Comparison of ENCODE assay signal across 1 cellular context in the genomic region with DNA sequence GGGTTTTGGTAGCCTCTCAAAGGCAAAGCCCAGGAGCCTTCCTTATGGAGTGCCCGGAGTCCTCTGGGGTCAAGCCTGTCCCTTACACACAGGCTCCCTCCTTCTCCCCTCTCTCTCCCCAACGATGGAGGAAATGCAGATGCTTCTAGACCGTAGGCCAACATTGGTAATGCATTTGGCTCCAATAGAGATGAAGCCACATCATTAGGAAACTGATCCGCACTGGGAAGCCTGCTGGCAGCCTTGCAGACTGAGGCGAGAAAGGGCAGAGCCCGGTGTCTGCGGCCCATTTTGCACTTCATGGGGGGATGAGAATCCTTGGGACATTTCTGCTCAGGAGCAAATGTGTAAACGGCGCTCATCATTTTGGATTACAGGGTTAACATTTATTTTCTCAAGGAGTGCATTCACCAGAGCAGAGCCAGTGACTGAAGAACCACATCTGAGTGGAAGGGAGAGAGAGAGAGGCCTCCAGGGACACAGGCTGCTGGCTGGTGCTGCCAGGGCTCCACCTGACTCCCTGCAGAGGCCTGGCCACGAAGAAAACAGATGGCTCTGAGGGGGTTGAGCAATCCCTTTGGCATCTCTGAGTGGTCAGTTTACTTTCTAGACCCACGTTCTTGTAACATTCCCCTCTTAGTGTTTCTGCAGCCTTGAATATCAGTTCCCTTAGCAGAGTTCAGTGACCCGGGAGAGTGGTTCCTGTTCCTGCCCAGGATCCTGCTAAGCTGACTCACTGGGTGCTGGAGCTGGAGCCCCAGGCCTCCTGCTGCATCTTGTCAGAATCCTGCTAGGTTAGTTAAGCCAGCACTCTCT.
A peak's percentile ranks its signal among the peaks of the same experiment; 100 is the strongest.
TF ChIP-seq lines count a peak whose summit lies in the region.

No MANE protein-coding gene starts in this region.

TF ChIP-seq in SK-N-SH, 30 proteins besides CTCF, POLR2A, EP300 and RAD21 (continued from another document):
- no peak for TF ChIP-seq TEAD4 (IDR thresholded peaks at IDR 0.05; ENCODE audit: borderline replicate concordance, insufficient read depth)
- TF ChIP-seq YY1 (IDR thresholded peaks at IDR 0.05; ENCODE audit: low read depth) = no peak
- TF ChIP-seq POLR2AphosphoS5 (IDR thresholded peaks at IDR 0.05; ENCODE audit: low read depth, low read length) = no peak
- no peak for TF ChIP-seq RFX5 (IDR thresholded peaks at IDR 0.05; ENCODE audit: low read length)
- TF ChIP-seq MXI1 (IDR thresholded peaks at IDR 0.05; ENCODE audit: low read depth, low read length) = no peak
- peak; percentile 69 for TF ChIP-seq TCF12 (IDR thresholded peaks at IDR 0.05)
